ENCODE assay signal across 8 cellular contexts in the genomic region with DNA sequence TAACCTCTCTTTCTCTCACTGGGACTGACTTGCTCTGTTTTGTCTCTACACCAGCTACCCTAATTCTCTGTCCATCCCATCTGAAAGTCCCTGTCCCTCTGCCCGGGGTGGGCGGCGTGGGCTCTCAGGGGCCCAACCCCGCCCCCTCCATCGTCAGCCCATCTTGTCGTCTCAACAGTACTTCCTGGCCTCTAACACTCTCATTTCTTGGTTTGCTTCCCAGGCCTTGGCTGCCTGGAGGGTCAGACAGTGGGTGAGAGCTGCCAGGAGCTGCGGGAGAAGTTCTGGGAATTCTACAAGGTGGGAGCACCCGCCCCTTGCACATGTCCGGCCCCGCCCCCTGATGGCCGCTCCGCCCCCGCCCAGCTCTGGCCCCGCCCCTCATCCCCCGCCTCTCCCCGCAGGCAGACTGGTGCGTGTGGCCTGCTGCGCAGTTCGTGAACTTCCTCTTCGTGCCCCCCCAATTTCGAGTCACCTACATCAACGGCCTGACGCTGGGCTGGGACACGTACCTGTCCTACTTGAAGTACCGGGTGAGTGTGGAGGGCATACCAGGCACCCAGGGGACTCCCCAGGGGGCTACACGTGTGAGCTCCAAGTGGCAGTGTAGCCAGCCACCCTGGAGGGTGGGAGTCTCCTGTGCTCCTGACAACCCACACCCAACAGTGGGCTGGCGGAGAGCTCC. TPM values are rescaled to one million over a fixed set of nuclear protein-coding genes. Genes with fewer than 3 reads are reported as not detected.
DNase-seq lines count a peak whose midpoint lies in the region; ATAC-seq and TF ChIP-seq lines count a peak whose summit lies in the region.

No MANE protein-coding gene starts in this region.

- CTCF ChIA-PET in activated naive CD4-positive, alpha-beta T cell treated with anti-CD3 and anti-CD28 coated beads, Interleukin-2, amount 10 ng/mL, durations not matched to agents 7 days and 5 days (lab: Charles Lee): no interaction called here

- no peak for TF ChIP-seq CTCF in testis (IDR thresholded peaks at IDR 0.05)

- H3K4me3 ChIP-seq in BLaER1 treated with 17β-estradiol and CSF1 and Interleukin-3, amounts not matched to agents 10 nM and 100 nM: peak overlapping the region in 8 of 10 experiments; percentile 70 to 96 (median 85); a peak in 14 of 20 replicates
- H3K4me3 ChIP-seq in testis: peak overlapping the region in 1 of 2 donors; percentile 83

- DNase-seq in KBM-7 (peak; percentile 50), immature natural killer cell (peak in 1 of 3 donors; percentile 11), testis (peak; percentile 59), mucosa of gallbladder (ENCODE audit: low spot score) (no peak)
- peak; percentile 48 for DNase-seq in activated naive CD4-positive, alpha-beta T cell treated with anti-CD3 and anti-CD28 coated beads, Interleukin-2, amount 10 ng/mL, durations not matched to agents 7 days and 5 days

- 19 to 38% methylated on average over 8 to 25 of the region's 27 CpGs for WGBS in testis, 2 donors

- peaks cover 0 to 18% (median 0%) of the 10 kb centered on the region in 11 experiments; a peak in 5 of 22 replicates for H4K20me1 ChIP-seq in BLaER1 treated with 17β-estradiol and CSF1 and Interleukin-3, amounts not matched to agents 10 nM and 100 nM

- peak overlapping the region in 9 of 11 experiments; percentile 81 to 90 (median 85); a peak in 12 of 22 replicates for H3K9ac ChIP-seq in BLaER1 treated with 17β-estradiol and CSF1 and Interleukin-3, amounts not matched to agents 10 nM and 100 nM

- H3K4me1 ChIP-seq in BLaER1 treated with 17β-estradiol and CSF1 and Interleukin-3, amounts not matched to agents 10 nM and 100 nM: peaks cover 28 to 52% (median 46%) of the 10 kb centered on the region in 10 experiments
- peaks cover 15% of the 10 kb centered on the region for H3K4me1 ChIP-seq in testis

- intact Hi-C loops in testis (cut with DNase I; ENCODE audit: low total_unique reads): no loop called here

- H3K36me3 ChIP-seq in BLaER1 treated with 17β-estradiol and CSF1 and Interleukin-3, amounts not matched to agents 10 nM and 100 nM: peaks cover 29 to 46% (median 36%) of the 10 kb centered on the region in 11 experiments
- H3K36me3 ChIP-seq in testis (ENCODE audit: low read depth, missing control alignments): no peaks in the 10 kb centered on the region

- H3K4me2 ChIP-seq in BLaER1 treated with 17β-estradiol and CSF1 and Interleukin-3, amounts not matched to agents 10 nM and 100 nM: peak overlapping the region; percentile 77 to 100 (median 98)

- peaks cover 28% of the 10 kb centered on the region for H3K4me1 Mint-ChIP-seq in activated naive CD4-positive, alpha-beta T cell treated with anti-CD3 and anti-CD28 coated beads, Interleukin-2, amount 10 ng/mL, durations not matched to agents 7 days and 5 days
- H3K4me1 Mint-ChIP-seq in immature natural killer cell: peaks cover 22 to 27% of the 10 kb centered on the region in 2 donors

- ATAC-seq in HG02588 (IDR thresholded peaks at IDR 0.05; ENCODE audit: unreplicated experiment) (no peak), GM21723 (IDR thresholded peaks at IDR 0.05; ENCODE audit: unreplicated experiment) (no peak)

- TF ChIP-seq POLR2A in testis (IDR thresholded peaks at IDR 0.05): no peak

- peaks cover 13% of the 10 kb centered on the region for H3K36me3 Mint-ChIP-seq in activated naive CD4-positive, alpha-beta T cell treated with anti-CD3 and anti-CD28 coated beads, Interleukin-2, amount 10 ng/mL, durations not matched to agents 7 days and 5 days
- peaks cover 0 to 10% (median 8%) of the 10 kb centered on the region in 3 donors for H3K36me3 Mint-ChIP-seq in immature natural killer cell

- no peaks in the 10 kb centered on the region for H3K9me3 Mint-ChIP-seq in activated naive CD4-positive, alpha-beta T cell treated with anti-CD3 and anti-CD28 coated beads, Interleukin-2, amount 10 ng/mL, durations not matched to agents 7 days and 5 days
- no peaks in the 10 kb centered on the region for H3K9me3 Mint-ChIP-seq in immature natural killer cell

- H3K4me3 Mint-ChIP-seq in activated naive CD4-positive, alpha-beta T cell treated with anti-CD3 and anti-CD28 coated beads, Interleukin-2, amount 10 ng/mL, durations not matched to agents 7 days and 5 days: peak overlapping the region; percentile 79
- H3K4me3 Mint-ChIP-seq in immature natural killer cell: peak overlapping the region; percentile 88 to 99 (median 93)

- H3K27ac ChIP-seq in BLaER1 treated with 17β-estradiol and CSF1 and Interleukin-3, amounts not matched to agents 10 nM and 100 nM: peak overlapping the region in 2 of 11 experiments; percentile 2 to 21; a peak in 2 of 22 replicates
- H3K27ac ChIP-seq in testis: no peak overlapping the region

- H3K27ac Mint-ChIP-seq in activated naive CD4-positive, alpha-beta T cell treated with anti-CD3 and anti-CD28 coated beads, Interleukin-2, amount 10 ng/mL, durations not matched to agents 7 days and 5 days: peak overlapping the region; percentile 65
- peak overlapping the region in 3 of 6 donors; percentile 31 to 66 (median 58) for H3K27ac Mint-ChIP-seq in immature natural killer cell

- H3K27me3 Mint-ChIP-seq in activated naive CD4-positive, alpha-beta T cell treated with anti-CD3 and anti-CD28 coated beads, Interleukin-2, amount 10 ng/mL, durations not matched to agents 7 days and 5 days: no peaks in the 10 kb centered on the region
- peaks cover 5 to 9% (median 8%) of the 10 kb centered on the region in 3 donors for H3K27me3 Mint-ChIP-seq in immature natural killer cell (ENCODE audit: low read depth in 3 of 3)

- in situ Hi-C loops in KBM-7 (cut with MboI; ENCODE audit: low pct_unique_long_range_greater_than_20kb, low sequenced_read_pairs): no loop called here

- no peaks in the 10 kb centered on the region for H3K27me3 ChIP-seq in BLaER1 treated with 17β-estradiol and CSF1 and Interleukin-3, amounts not matched to agents 10 nM and 100 nM
- H3K27me3 ChIP-seq in testis: no peaks in the 10 kb centered on the region

- H3K9me3 ChIP-seq in BLaER1 treated with 17β-estradiol and CSF1 and Interleukin-3, amounts not matched to agents 10 nM and 100 nM (replicated peaks in 1 of 11): no peaks in the 10 kb centered on the region
- H3K9me3 ChIP-seq in testis: no peaks in the 10 kb centered on the region

RNA-seq across cellular contexts. Expression of a gene that starts 1.7 kb away (rescaled TPM):
- polyA plus RNA-seq in immature natural killer cell: 10 to 100 TPM; 12.2 to 17.7 (median 15.4) TPM
- 10 to 100 TPM; 15.2 to 15.8 TPM for total RNA-seq in testis
- polyA plus RNA-seq in testis (ENCODE audit: insufficient read depth, low read depth, low replicate concordance): 11.2 TPM
- total RNA-seq in mucosa of gallbladder: 9.3 TPM

RNA-seq across cellular contexts. Expression of a gene that starts 9.1 kb away (rescaled TPM):
- 1 to 10 TPM in 2 of 3 donors, under 1 TPM in 1; 0.77 to 1.1 (median 1.1) TPM for polyA plus RNA-seq in immature natural killer cell
- total RNA-seq in testis: 1 to 10 TPM; 2.8 to 4.6 TPM
- 6.3 TPM for polyA plus RNA-seq in testis (ENCODE audit: insufficient read depth, low read depth, low replicate concordance)
- 5.5 TPM for total RNA-seq in mucosa of gallbladder

RNA-seq across cellular contexts. Expression of a gene that starts 21.1 kb away (rescaled TPM):
- polyA plus RNA-seq in immature natural killer cell (100 to 1,000 TPM in 1 of 3 donors, 10 to 100 TPM in 2; 49.0 to 184 (median 83.1) TPM), testis (ENCODE audit: insufficient read depth, low read depth, low replicate concordance) (47.6 TPM)
- total RNA-seq in testis (1 to 10 TPM; 3.2 to 7.4 TPM), mucosa of gallbladder (44.7 TPM)

RNA-seq across cellular contexts. Expression of a gene that starts 31.5 kb away (rescaled TPM):
- polyA plus RNA-seq in immature natural killer cell (not detected), testis (ENCODE audit: insufficient read depth, low read depth, low replicate concordance) (5.7 TPM)
- total RNA-seq in testis (10 to 100 TPM in 1 of 2 donors, 1 to 10 TPM in 1; 7.1 to 19.5 TPM), mucosa of gallbladder (2.1 TPM)

RNA-seq across cellular contexts. Expression of a gene that starts 41.7 kb away (rescaled TPM):
- polyA plus RNA-seq in immature natural killer cell (1 to 10 TPM; 1.7 to 4.7 (median 3.5) TPM), testis (ENCODE audit: insufficient read depth, low read depth, low replicate concordance) (21.0 TPM)
- total RNA-seq in testis (10 to 100 TPM; 87.6 to 94.3 TPM), mucosa of gallbladder (74.2 TPM)
